In genomic region chr17:73144209-73144608, GRCh38 we compare ENCODE assay signal across 1 cellular context. TPM values are rescaled to one million over a fixed set of nuclear protein-coding genes. Genes with fewer than 3 reads are reported as not detected.
"Had no signal": no experiment of that assay in that cellular context is flagged by ENCODE, and none has a peak within 500 bp of the region (broad histone marks: within the 10 kb centered on the region; RNA-seq: fewer than 3 reads in every experiment).

No MANE protein-coding gene starts in this region.

RNA-seq across cellular contexts. Expression of gene SSTR2, which starts 20.6 kb away (rescaled TPM):
- total RNA-seq: activated naive CD4-positive, alpha-beta T cell treated with anti-CD3 and anti-CD28 coated beads for 36 hours had no signal
